Comparison of ENCODE assay signal across 9 cellular contexts in the genomic region with DNA sequence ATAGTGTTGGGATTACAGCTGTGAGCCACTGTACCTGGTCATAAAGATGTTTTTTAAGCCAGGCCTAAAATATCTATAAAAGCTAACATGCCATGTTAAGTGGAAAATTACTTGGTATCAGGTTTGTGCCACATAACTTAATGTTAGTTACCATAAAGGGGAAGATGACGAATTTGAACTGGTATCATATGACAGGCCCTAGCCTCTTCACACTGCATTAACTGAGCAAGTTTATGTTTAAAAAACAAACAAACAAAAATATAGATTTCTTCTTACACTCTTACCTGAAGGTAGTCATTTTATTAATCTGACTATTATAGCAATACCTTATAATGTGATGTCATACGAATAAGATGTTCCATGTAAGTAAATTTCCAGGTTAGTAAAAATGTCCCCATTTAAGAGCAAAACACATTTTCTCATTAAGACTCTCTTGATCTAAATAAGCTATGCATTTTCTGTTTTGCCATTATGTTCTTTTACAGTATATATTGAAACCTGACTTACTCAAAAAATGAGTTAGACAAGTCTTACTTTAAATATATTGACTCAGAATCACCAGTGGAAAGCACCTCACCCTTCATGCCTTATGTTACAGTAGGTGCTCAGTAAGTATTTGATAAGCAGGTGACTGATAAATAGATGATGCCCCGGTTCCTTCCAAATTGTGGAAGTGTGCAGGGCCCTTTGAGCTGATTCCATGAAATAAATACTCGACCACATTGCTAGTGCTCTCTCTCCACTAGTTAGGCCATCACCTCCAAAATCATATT.
DNase-seq lines count a peak whose midpoint lies in the region; ATAC-seq and TF ChIP-seq lines count a peak whose summit lies in the region.
"Had no signal": no experiment of that assay in that cellular context is flagged by ENCODE, and none has a peak within 500 bp of the region (broad histone marks: within the 10 kb centered on the region; RNA-seq: fewer than 3 reads in every experiment).

No MANE protein-coding gene starts in this region.

- TF ChIP-seq CTCF in parathyroid adenoma (IDR thresholded peaks at IDR 0.05): no peak
- TF ChIP-seq CTCF in lower leg skin (IDR thresholded peaks at IDR 0.05): no peak
- no peak for TF ChIP-seq CTCF in GM20000 (IDR thresholded peaks at IDR 0.05; ENCODE audit: extremely low read depth, missing control alignments)

- no peak overlapping the region for H3K4me2 ChIP-seq in parathyroid adenoma (ENCODE audit: low read length)
- H3K4me2 ChIP-seq: GM23338 had no signal

- peak overlapping the region; percentile 52 for H3K4me3 Mint-ChIP-seq in activated T-cell treated with anti-CD3 and anti-CD28 coated beads, Interleukin-2, amount 50 U/mL, for 24 hours
- H3K4me3 Mint-ChIP-seq in activated CD8-positive, alpha-beta T cell treated with anti-CD3 and anti-CD28 coated beads, Interleukin-2, amount 10 ng/mL, durations not matched to agents 7 days and 5 days: no peak overlapping the region
- H3K4me3 Mint-ChIP-seq: GM23338 had no signal

- no peaks in the 10 kb centered on the region for H3K9me3 Mint-ChIP-seq in activated T-cell treated with anti-CD3 and anti-CD28 coated beads, Interleukin-2, amount 50 U/mL, for 24 hours
- H3K9me3 Mint-ChIP-seq in activated CD8-positive, alpha-beta T cell treated with anti-CD3 and anti-CD28 coated beads, Interleukin-2, amount 10 ng/mL, durations not matched to agents 7 days and 5 days (ENCODE audit: insufficient read depth): no peaks in the 10 kb centered on the region
- H3K9me3 Mint-ChIP-seq: GM23338 had no signal

- POLR2A ChIA-PET in activated CD8-positive, alpha-beta T cell treated with anti-CD3 and anti-CD28 coated beads, Interleukin-2, amount 10 ng/mL, durations not matched to agents 7 days and 5 days (lab: Charles Lee): interaction anchor here (0.6 to 1.1 kb wide), 2 partner anchors 25 to 224 kb away, joined by 5 read pairs; no protein-coding TSS in a partner anchor

- peaks cover 45% of the 10 kb centered on the region for H3K4me1 ChIP-seq in parathyroid adenoma

- H3K27me3 Mint-ChIP-seq in activated T-cell treated with anti-CD3 and anti-CD28 coated beads, Interleukin-2, amount 50 U/mL, for 24 hours: no peaks in the 10 kb centered on the region
- H3K27me3 Mint-ChIP-seq in activated CD8-positive, alpha-beta T cell treated with anti-CD3 and anti-CD28 coated beads, Interleukin-2, amount 10 ng/mL, durations not matched to agents 7 days and 5 days (ENCODE audit: low read depth): no peaks in the 10 kb centered on the region

- TF ChIP-seq POLR2A in lower leg skin (IDR thresholded peaks at IDR 0.05): no peak

- H3K36me3 ChIP-seq in parathyroid adenoma (ENCODE audit: control insufficient read depth, insufficient read depth, low read length): no peaks in the 10 kb centered on the region

- WGBS in lower leg skin, 2 donors: 88 to 89% methylated on average over 4 of the region's 4 CpGs

- H3K4me1 Mint-ChIP-seq in activated T-cell treated with anti-CD3 and anti-CD28 coated beads, Interleukin-2, amount 50 U/mL, for 24 hours (ENCODE audit: low read depth): peaks cover 97% of the 10 kb centered on the region
- peaks cover 57% of the 10 kb centered on the region for H3K4me1 Mint-ChIP-seq in activated CD8-positive, alpha-beta T cell treated with anti-CD3 and anti-CD28 coated beads, Interleukin-2, amount 10 ng/mL, durations not matched to agents 7 days and 5 days (ENCODE audit: low read depth)

- peak overlapping the region; percentile 99 for H3K27ac Mint-ChIP-seq in activated T-cell treated with anti-CD3 and anti-CD28 coated beads, Interleukin-2, amount 50 U/mL, for 24 hours
- H3K27ac Mint-ChIP-seq in activated CD8-positive, alpha-beta T cell treated with anti-CD3 and anti-CD28 coated beads, Interleukin-2, amount 10 ng/mL, durations not matched to agents 7 days and 5 days: peak overlapping the region; percentile 52
- H3K27ac Mint-ChIP-seq: GM23338 had no signal

- H2AFZ ChIP-seq in parathyroid adenoma: no peak overlapping the region
- H2AFZ ChIP-seq: GM23338 had no signal

- DNase-seq in activated T-cell treated with anti-CD3 and anti-CD28 coated beads, Interleukin-2, amount 50 U/mL, for 24 hours: no peak
- DNase-seq in activated T-cell treated with anti-CD3 and anti-CD28 coated beads, Interleukin-2, amount 50 U/mL, for 48 hours: no peak
- DNase-seq in activated CD8-positive, alpha-beta T cell treated with anti-CD3 and anti-CD28 coated beads, Interleukin-2, amount 10 ng/mL, durations not matched to agents 7 days and 5 days: no peak
- no peak for DNase-seq in lower leg skin (ENCODE audit: low spot score in 2 of 2)
- DNase-seq in anterior cingulate cortex (lab: John Stamatoyannopoulos, UW): no peak
- no peak for DNase-seq in GM20000 (ENCODE audit: low spot score)

- H3K79me2 ChIP-seq in parathyroid adenoma: no peaks in the 10 kb centered on the region

- H3K9ac ChIP-seq in parathyroid adenoma: no peak overlapping the region

- intact Hi-C loops in lower leg skin (cut with DNase I; ENCODE audit: low total_unique reads): no loop called here

- CTCF ChIA-PET in activated CD8-positive, alpha-beta T cell treated with anti-CD3 and anti-CD28 coated beads, Interleukin-2, amount 10 ng/mL, durations not matched to agents 7 days and 5 days (lab: Charles Lee): no interaction called here

- peak overlapping the region; percentile 17 for H3K27ac ChIP-seq in parathyroid adenoma

- no peak overlapping the region for H3K4me3 ChIP-seq in parathyroid adenoma (ENCODE audit: low read depth, low read length)
- no peak overlapping the region for H3K4me3 ChIP-seq in lower leg skin (ENCODE audit: low read depth, poor library complexity, severe bottlenecking)
- H3K4me3 ChIP-seq: GM23338 had no signal

- H3K9me3 ChIP-seq in parathyroid adenoma (ENCODE audit: control insufficient read depth, low read length): no peaks in the 10 kb centered on the region

- H3K36me3 Mint-ChIP-seq in activated T-cell treated with anti-CD3 and anti-CD28 coated beads, Interleukin-2, amount 50 U/mL, for 24 hours (ENCODE audit: low read depth): peaks cover 97% of the 10 kb centered on the region
- H3K36me3 Mint-ChIP-seq in activated CD8-positive, alpha-beta T cell treated with anti-CD3 and anti-CD28 coated beads, Interleukin-2, amount 10 ng/mL, durations not matched to agents 7 days and 5 days (ENCODE audit: low read depth): peaks cover 84% of the 10 kb centered on the region

- H3K27me3 ChIP-seq in parathyroid adenoma (ENCODE audit: control insufficient read depth, insufficient read depth, low read length): no peaks in the 10 kb centered on the region

- ATAC-seq in HG02571 (IDR thresholded peaks at IDR 0.05; ENCODE audit: unreplicated experiment): peak; percentile 38
- no peak for ATAC-seq in activated CD8-positive, alpha-beta T cell treated with anti-CD3 and anti-CD28 coated beads, Interleukin-2, amount 10 ng/mL, durations not matched to agents 7 days and 5 days
- ATAC-seq: GM23338 had no signal
